ENCODE assay signal across 34 cellular contexts in the genomic region with DNA sequence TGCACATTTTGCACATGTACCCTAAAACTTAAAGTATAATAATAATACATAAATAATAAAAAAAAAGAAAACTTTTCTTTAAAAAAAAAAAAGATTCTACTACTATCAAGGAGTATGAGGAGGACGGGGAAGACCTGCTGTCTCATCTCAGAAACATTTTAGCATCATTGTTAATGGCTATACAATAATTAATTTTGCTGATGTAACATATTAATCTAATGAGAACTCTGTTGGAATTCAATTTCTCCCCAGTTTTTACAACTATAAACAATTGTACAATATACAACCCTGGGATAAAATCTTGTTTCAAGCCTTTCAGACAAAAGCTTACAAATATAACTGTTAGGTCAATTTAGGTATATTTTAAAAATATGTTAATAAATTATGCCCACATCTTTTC.
"Had no signal": no experiment of that assay in that cellular context is flagged by ENCODE, and none has a peak within 500 bp of the region (broad histone marks: within the 10 kb centered on the region; RNA-seq: fewer than 3 reads in every experiment).

No MANE protein-coding gene starts in this region.

- H3K27me3 ChIP-seq: adrenal gland, ascending aorta, body of pancreas, brain microvascular endothelial cell, breast epithelium, cardiac muscle cell had no signal

- FAIRE-seq: astrocyte, bronchial epithelial cell had no signal

- H3K4me1 ChIP-seq: adrenal gland, ascending aorta, body of pancreas, breast epithelium had no signal

- DNase-seq: activated effector memory CD4-positive, alpha-beta T cell treated with anti-CD3 and anti-CD28 coated beads, Interleukin-2, amount 50 U/mL, for 16 hours; activated effector memory CD4-positive, alpha-beta T cell treated with Interleukin-2 at 50 U/mL for 16 hours; activated gamma-delta T cell; activated gamma-delta T cell treated with Interleukin-2 at 50 U/mL for 16 hours; activated naive CD4-positive, alpha-beta T cell; activated naive CD4-positive, alpha-beta T cell treated with anti-CD3 and anti-CD28 coated beads for 36 hours; activated naive CD4-positive, alpha-beta T cell treated with anti-CD3 and anti-CD28 coated beads, Interleukin-2, amount 10 ng/mL, durations not matched to agents 7 days and 5 days; activated naive CD4-positive, alpha-beta T cell treated with anti-CD3 and anti-CD28 coated beads, Interleukin-2, amount 50 U/mL, for 16 hours; activated naive CD4-positive, alpha-beta T cell treated with Interleukin-2 at 50 U/mL for 16 hours; activated naive CD8-positive, alpha-beta T cell treated with anti-CD3 and anti-CD28 coated beads for 36 hours; activated naive CD8-positive, alpha-beta T cell treated with anti-CD3 and anti-CD28 coated beads, Interleukin-2, amount 10 ng/mL, durations not matched to agents 7 days and 5 days; activated naive CD8-positive, alpha-beta T cell treated with anti-CD3 and anti-CD28 coated beads, Interleukin-2, amount 50 U/mL, for 24 hours; activated T-cell treated with anti-CD3 and anti-CD28 coated beads, Interleukin-2, amount 50 U/mL, for 1 hour; activated T-cell treated with anti-CD3 and anti-CD28 coated beads, Interleukin-2, amount 50 U/mL, for 24 hours; activated T-cell treated with anti-CD3 and anti-CD28 coated beads, Interleukin-2, amount 50 U/mL, for 4 hours; activated T-cell treated with anti-CD3 and anti-CD28 coated beads, Interleukin-2, amount 50 U/mL, for 48 hours; activated T-cell treated with anti-CD3 and anti-CD28 coated beads, Interleukin-2, amount 50 U/mL, for 72 hours; adrenal gland; amniotic stem cell; amygdala; anterior cingulate cortex; aorta; body of pancreas; brain microvascular endothelial cell; caudate nucleus; central memory CD4-positive, alpha-beta T cell; cerebellar nuclear complex had no signal

- ATAC-seq: activated naive CD4-positive, alpha-beta T cell treated with anti-CD3 and anti-CD28 coated beads, Interleukin-2, amount 50 U/mL, for 72 hours; activated naive CD8-positive, alpha-beta T cell treated with anti-CD3 and anti-CD28 coated beads, Interleukin-2, amount 50 U/mL, for 24 hours; activated T-cell treated with anti-CD3 and anti-CD28 coated beads, Interleukin-2, amount 50 U/mL, for 4 hours; activated T-cell treated with anti-CD3 and anti-CD28 coated beads, Interleukin-2, amount 50 U/mL, for 72 hours; activated T-helper 17 cell treated with anti-CD3 and anti-CD28 coated beads, Interleukin-2, amount 50 U/mL, for 72 hours; body of pancreas had no signal

- H3K4me3 ChIP-seq: adrenal gland, ascending aorta, body of pancreas, breast epithelium, cardiac muscle cell had no signal

- H3K36me3 ChIP-seq: adrenal gland, ascending aorta, brain microvascular endothelial cell, breast epithelium, cardiac muscle cell had no signal

- H3K9me3 ChIP-seq: adrenal gland, ascending aorta, body of pancreas, breast epithelium had no signal

- H3K27ac ChIP-seq: adrenal gland, ascending aorta, body of pancreas, brain microvascular endothelial cell, breast epithelium, cardiac muscle cell had no signal
